Comparison of ENCODE assay signal across 7 cellular contexts in the genomic region with DNA sequence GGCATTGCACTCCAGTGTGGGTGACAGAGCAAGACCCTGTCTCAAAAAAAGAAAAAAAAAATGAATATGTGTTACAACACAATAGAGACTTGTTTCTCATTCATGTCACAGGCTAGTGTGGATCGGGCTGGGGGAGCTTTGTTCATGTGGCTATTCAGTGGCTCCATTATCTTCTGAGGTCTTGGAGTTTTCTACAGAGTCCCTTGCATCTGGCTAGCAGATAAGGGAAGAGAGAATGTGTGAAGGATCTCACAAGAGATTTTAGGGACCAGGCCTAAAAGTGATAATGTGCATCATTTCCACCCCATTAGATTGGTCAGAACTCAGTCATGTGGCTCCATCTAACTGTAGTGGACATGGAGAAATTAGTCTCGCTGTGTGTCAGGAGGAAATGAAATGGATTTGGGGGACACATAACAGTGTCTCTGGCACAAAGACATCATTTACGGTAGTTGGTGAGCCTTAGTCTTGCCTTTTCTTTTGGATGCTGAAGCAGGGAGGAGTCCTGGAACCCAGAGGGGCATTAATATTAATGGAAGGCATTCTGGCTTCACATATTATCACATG. TPM values are rescaled to one million over a fixed set of nuclear protein-coding genes. Genes with fewer than 3 reads are reported as not detected.
A peak's percentile ranks its signal among the peaks of the same experiment; 100 is the strongest.
DNase-seq lines count a peak whose midpoint lies in the region; ATAC-seq and TF ChIP-seq lines count a peak whose summit lies in the region.

No MANE protein-coding gene starts in this region.

- H3K27me3 ChIP-seq in hepatocyte: no peaks in the 10 kb centered on the region

- H2AFZ ChIP-seq in hepatocyte: no peak overlapping the region

- 91% methylated on average over 3 of the region's 3 CpGs for WGBS in hepatocyte (ENCODE audit: low lambda C conversion rate, missing lambda C conversion rate)

- H3K36me3 Mint-ChIP-seq in activated CD4-positive, alpha-beta memory T cell treated with anti-CD3 and anti-CD28 coated beads, Interleukin-2, amount 10 ng/mL, durations not matched to agents 7 days and 5 days (ENCODE audit: low read depth): peaks cover 73% of the 10 kb centered on the region
- peaks cover 71 to 74% of the 10 kb centered on the region in 2 donors for H3K36me3 Mint-ChIP-seq in stimulated activated naive B cell treated with anti-CD40 and anti-IgM and Interleukin-4, amounts not matched to agents 10 μg/mL and 1 μg/mL and 100 μg/mL, for 72 hours

- H3K4me1 Mint-ChIP-seq in activated CD4-positive, alpha-beta memory T cell treated with anti-CD3 and anti-CD28 coated beads, Interleukin-2, amount 10 ng/mL, durations not matched to agents 7 days and 5 days: peaks cover 32% of the 10 kb centered on the region
- peaks cover 47 to 64% of the 10 kb centered on the region in 2 donors for H3K4me1 Mint-ChIP-seq in stimulated activated naive B cell treated with anti-CD40 and anti-IgM and Interleukin-4, amounts not matched to agents 10 μg/mL and 1 μg/mL and 100 μg/mL, for 72 hours

- no peak overlapping the region for H3K4me3 Mint-ChIP-seq in activated CD4-positive, alpha-beta memory T cell treated with anti-CD3 and anti-CD28 coated beads, Interleukin-2, amount 10 ng/mL, durations not matched to agents 7 days and 5 days
- H3K4me3 Mint-ChIP-seq in stimulated activated naive B cell treated with anti-CD40 and anti-IgM and Interleukin-4, amounts not matched to agents 10 μg/mL and 1 μg/mL and 100 μg/mL, for 72 hours: no peak overlapping the region

- peaks cover 24% of the 10 kb centered on the region for H3K4me1 ChIP-seq in hepatocyte (ENCODE audit: insufficient read depth)

- DNase-seq in HT-29 (ENCODE audit: low spot score) (peak; percentile 13), hepatocyte (ENCODE audit: low spot score) (no peak), KBM-7 (no peak)
- DNase-seq in activated CD4-positive, alpha-beta memory T cell treated with anti-CD3 and anti-CD28 coated beads, Interleukin-2, amount 10 ng/mL, durations not matched to agents 7 days and 5 days: no peak
- DNase-seq in stimulated activated naive B cell treated with anti-CD40 and anti-IgM and Interleukin-4, amounts not matched to agents 10 μg/mL and 1 μg/mL and 100 μg/mL, for 72 hours: no peak

- no peaks in the 10 kb centered on the region for H3K36me3 ChIP-seq in hepatocyte (replicated peaks; ENCODE audit: insufficient read depth, low read depth)

- no peak for TF ChIP-seq CTCF in hepatocyte (IDR thresholded peaks at IDR 0.05; ENCODE audit: poor library complexity)

- no peaks in the 10 kb centered on the region for H3K27me3 Mint-ChIP-seq in activated CD4-positive, alpha-beta memory T cell treated with anti-CD3 and anti-CD28 coated beads, Interleukin-2, amount 10 ng/mL, durations not matched to agents 7 days and 5 days
- H3K27me3 Mint-ChIP-seq in stimulated activated naive B cell treated with anti-CD40 and anti-IgM and Interleukin-4, amounts not matched to agents 10 μg/mL and 1 μg/mL and 100 μg/mL, for 72 hours: no peaks in the 10 kb centered on the region

- H3K9me3 Mint-ChIP-seq in activated CD4-positive, alpha-beta memory T cell treated with anti-CD3 and anti-CD28 coated beads, Interleukin-2, amount 10 ng/mL, durations not matched to agents 7 days and 5 days: no peaks in the 10 kb centered on the region
- no peaks in the 10 kb centered on the region for H3K9me3 Mint-ChIP-seq in stimulated activated naive B cell treated with anti-CD40 and anti-IgM and Interleukin-4, amounts not matched to agents 10 μg/mL and 1 μg/mL and 100 μg/mL, for 72 hours

- POLR2A ChIA-PET in activated CD4-positive, alpha-beta memory T cell treated with anti-CD3 and anti-CD28 coated beads, Interleukin-2, amount 10 ng/mL, durations not matched to agents 7 days and 5 days (lab: Charles Lee): interaction anchor here (0.7 to 2.8 kb wide), 4 partner anchors 15 to 33 kb away, joined by 3 to 9 read pairs (median 4); no protein-coding TSS in a partner anchor

- in situ Hi-C loops in KBM-7 (cut with MboI; ENCODE audit: low pct_unique_long_range_greater_than_20kb, low sequenced_read_pairs): loop anchor here (25.0 kb wide), 1 partner anchor 438 kb away; no protein-coding TSS in a partner anchor

- CTCF ChIA-PET in activated CD4-positive, alpha-beta memory T cell treated with anti-CD3 and anti-CD28 coated beads, Interleukin-2, amount 10 ng/mL, durations not matched to agents 7 days and 5 days (lab: Charles Lee): interaction anchor here (0.9 to 1.3 kb wide), 4 partner anchors 20 to 32 kb away, joined by 3 to 5 read pairs (median 4); a partner anchor contains a TSS

- H3K9me2 ChIP-seq in hepatocyte (replicated peaks; ENCODE audit: insufficient read depth): no peaks in the 10 kb centered on the region

- no peaks in the 10 kb centered on the region for H4K20me1 ChIP-seq in hepatocyte (ENCODE audit: insufficient read depth, poor library complexity, severe bottlenecking)

- peak overlapping the region; percentile 92 for H3K27ac ChIP-seq in hepatocyte

- peak overlapping the region; percentile 68 for H3K27ac Mint-ChIP-seq in activated CD4-positive, alpha-beta memory T cell treated with anti-CD3 and anti-CD28 coated beads, Interleukin-2, amount 10 ng/mL, durations not matched to agents 7 days and 5 days
- peak overlapping the region; percentile 79 for H3K27ac Mint-ChIP-seq in stimulated activated naive B cell treated with anti-CD40 and anti-IgM and Interleukin-4, amounts not matched to agents 10 μg/mL and 1 μg/mL and 100 μg/mL, for 72 hours

- H3K4me2 ChIP-seq in hepatocyte: no peak overlapping the region

- ATAC-seq in stimulated activated naive B cell treated with anti-CD40 and anti-IgM and Interleukin-4, amounts not matched to agents 10 μg/mL and 1 μg/mL and 100 μg/mL, for 72 hours (replicated peaks): no peak
- ATAC-seq in GM21423 (IDR thresholded peaks at IDR 0.05; ENCODE audit: unreplicated experiment) (no peak), GM18873 (IDR thresholded peaks at IDR 0.05; ENCODE audit: low FRiP score, unreplicated experiment) (no peak)

- no peaks in the 10 kb centered on the region for H3K9me3 ChIP-seq in hepatocyte (ENCODE audit: low read depth)

- H3K4me3 ChIP-seq in hepatocyte: no peak overlapping the region

- H3K79me2 ChIP-seq in hepatocyte: peaks cover 18% of the 10 kb centered on the region

RNA-seq across cellular contexts. Expression of a gene that starts 32.4 kb away (rescaled TPM):
- 2.5 and 6.3 TPM in 2 replicates for total RNA-seq in HT-29 (2014; rRNA removed; shearing (Covaris generic))
- total RNA-seq in activated CD4-positive, alpha-beta memory T cell treated with anti-CD3 and anti-CD28 coated beads, Interleukin-2, amount 10 ng/mL, durations not matched to agents 7 days and 5 days: 10 to 100 TPM; 47.8 to 51.3 TPM
- 7.2 and 11.0 TPM in 2 replicates for total RNA-seq in hepatocyte
- polyA plus RNA-seq in hepatocyte: 1.6 and 2.0 TPM in 2 replicates

RNA-seq across cellular contexts. Expression of a gene that starts 34.6 kb away (rescaled TPM):
- 30.6 and 41.2 TPM in 2 replicates for total RNA-seq in HT-29 (2014; rRNA removed; shearing (Covaris generic))
- 100 to 1,000 TPM; 192 to 196 TPM for total RNA-seq in activated CD4-positive, alpha-beta memory T cell treated with anti-CD3 and anti-CD28 coated beads, Interleukin-2, amount 10 ng/mL, durations not matched to agents 7 days and 5 days
- 60.6 and 65.9 TPM in 2 replicates for total RNA-seq in hepatocyte
- polyA plus RNA-seq in hepatocyte: 46.0 and 54.1 TPM in 2 replicates
